ENCODE assay signal across 1 cellular context in the genomic region with DNA sequence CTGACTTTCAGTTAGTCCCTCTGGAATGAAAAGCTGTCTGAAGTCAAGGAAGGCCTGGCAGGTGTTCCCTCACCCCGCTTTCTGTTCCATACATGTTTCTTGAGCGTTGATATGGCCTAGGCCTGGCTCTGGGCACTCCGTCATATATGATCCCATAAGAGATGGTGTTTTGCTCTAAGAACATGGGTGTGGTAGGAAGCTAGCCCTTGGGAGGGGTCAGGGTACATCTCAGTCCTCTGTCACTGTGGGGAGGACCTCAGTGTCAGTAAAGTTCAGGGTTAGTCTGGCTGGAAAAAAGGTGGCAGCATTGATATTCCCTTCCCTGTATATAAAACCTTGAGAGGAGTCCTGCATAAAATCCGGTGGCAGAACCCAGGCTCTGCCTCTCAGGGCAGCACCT.
TF ChIP-seq lines count a peak whose summit lies in the region.

No MANE protein-coding gene starts in this region.

TF ChIP-seq in GM23338, 12 proteins besides CTCF, POLR2A, EP300 and RAD21 (continued from another document):
- TF ChIP-seq, protein P1, sequence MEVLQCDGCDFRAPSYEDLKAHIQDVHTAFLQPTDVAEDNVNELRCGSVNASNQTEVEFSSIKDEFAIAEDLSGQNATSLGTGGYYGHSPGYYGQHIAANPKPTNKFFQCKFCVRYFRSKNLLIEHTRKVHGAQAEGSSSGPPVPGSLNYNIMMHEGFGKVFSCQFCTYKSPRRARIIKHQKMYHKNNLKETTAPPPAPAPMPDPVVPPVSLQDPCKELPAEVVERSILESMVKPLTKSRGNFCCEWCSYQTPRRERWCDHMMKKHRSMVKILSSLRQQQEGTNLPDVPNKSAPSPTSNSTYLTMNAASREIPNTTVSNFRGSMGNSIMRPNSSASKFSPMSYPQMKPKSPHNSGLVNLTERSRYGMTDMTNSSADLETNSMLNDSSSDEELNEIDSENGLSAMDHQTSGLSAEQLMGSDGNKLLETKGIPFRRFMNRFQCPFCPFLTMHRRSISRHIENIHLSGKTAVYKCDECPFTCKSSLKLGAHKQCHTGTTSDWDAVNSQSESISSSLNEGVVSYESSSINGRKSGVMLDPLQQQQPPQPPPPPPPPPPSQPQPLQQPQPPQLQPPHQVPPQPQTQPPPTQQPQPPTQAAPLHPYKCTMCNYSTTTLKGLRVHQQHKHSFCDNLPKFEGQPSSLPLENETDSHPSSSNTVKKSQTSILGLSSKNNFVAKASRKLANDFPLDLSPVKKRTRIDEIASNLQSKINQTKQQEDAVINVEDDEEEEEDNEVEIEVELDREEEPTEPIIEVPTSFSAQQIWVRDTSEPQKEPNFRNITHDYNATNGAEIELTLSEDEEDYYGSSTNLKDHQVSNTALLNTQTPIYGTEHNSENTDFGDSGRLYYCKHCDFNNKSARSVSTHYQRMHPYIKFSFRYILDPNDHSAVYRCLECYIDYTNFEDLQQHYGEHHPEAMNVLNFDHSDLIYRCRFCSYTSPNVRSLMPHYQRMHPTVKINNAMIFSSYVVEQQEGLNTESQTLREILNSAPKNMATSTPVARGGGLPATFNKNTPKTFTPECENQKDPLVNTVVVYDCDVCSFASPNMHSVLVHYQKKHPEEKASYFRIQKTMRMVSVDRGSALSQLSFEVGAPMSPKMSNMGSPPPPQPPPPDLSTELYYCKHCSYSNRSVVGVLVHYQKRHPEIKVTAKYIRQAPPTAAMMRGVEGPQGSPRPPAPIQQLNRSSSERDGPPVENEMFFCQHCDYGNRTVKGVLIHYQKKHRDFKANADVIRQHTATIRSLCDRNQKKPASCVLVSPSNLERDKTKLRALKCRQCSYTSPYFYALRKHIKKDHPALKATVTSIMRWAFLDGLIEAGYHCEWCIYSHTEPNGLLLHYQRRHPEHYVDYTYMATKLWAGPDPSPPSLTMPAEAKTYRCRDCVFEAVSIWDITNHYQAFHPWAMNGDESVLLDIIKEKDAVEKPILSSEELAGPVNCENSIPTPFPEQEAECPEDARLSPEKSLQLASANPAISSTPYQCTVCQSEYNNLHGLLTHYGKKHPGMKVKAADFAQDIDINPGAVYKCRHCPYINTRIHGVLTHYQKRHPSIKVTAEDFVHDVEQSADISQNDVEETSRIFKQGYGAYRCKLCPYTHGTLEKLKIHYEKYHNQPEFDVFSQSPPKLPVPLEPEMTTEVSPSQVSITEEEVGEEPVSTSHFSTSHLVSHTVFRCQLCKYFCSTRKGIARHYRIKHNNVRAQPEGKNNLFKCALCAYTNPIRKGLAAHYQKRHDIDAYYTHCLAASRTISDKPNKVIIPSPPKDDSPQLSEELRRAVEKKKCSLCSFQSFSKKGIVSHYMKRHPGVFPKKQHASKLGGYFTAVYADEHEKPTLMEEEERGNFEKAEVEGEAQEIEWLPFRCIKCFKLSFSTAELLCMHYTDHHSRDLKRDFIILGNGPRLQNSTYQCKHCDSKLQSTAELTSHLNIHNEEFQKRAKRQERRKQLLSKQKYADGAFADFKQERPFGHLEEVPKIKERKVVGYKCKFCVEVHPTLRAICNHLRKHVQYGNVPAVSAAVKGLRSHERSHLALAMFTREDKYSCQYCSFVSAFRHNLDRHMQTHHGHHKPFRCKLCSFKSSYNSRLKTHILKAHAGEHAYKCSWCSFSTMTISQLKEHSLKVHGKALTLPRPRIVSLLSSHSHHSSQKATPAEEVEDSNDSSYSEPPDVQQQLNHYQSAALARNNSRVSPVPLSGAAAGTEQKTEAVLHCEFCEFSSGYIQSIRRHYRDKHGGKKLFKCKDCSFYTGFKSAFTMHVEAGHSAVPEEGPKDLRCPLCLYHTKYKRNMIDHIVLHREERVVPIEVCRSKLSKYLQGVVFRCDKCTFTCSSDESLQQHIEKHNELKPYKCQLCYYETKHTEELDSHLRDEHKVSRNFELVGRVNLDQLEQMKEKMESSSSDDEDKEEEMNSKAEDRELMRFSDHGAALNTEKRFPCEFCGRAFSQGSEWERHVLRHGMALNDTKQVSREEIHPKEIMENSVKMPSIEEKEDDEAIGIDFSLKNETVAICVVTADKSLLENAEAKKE (CRISPR knock-in tag; IDR thresholded peaks at IDR 0.05) = no peak
- no peak for TF ChIP-seq ZNF331 (CRISPR knock-in tag; IDR thresholded peaks at IDR 0.05; ENCODE audit: low read depth)
